In genomic region chr6:137964876-137965275, GRCh38 we compare ENCODE assay signal across 21 cellular contexts.
"Had no signal": no experiment of that assay in that cellular context is flagged by ENCODE, and none has a peak within 500 bp of the region (broad histone marks: within the 10 kb centered on the region; RNA-seq: fewer than 3 reads in every experiment).

No MANE protein-coding gene starts in this region.

- H3K9me3 ChIP-seq: suprapubic skin had no signal

- H3K36me3 ChIP-seq: cardiac muscle cell, esophagus muscularis mucosa, suprapubic skin had no signal

- H3K4me3 ChIP-seq: cardiac muscle cell, esophagus muscularis mucosa, hepatocyte, skin epidermis, suprapubic skin had no signal

- H3K27me3 Mint-ChIP-seq: natural killer cell treated with Interleukin-12 subunit alpha and Interleukin-12 subunit beta and Interleukin-15 and Interleukin-18, amount 100 ng/mL, for 72 hours; progenitor cell of endocrine pancreas; type B pancreatic cell had no signal

- H3K4me1 ChIP-seq: esophagus muscularis mucosa had no signal

- ATAC-seq: activated naive CD4-positive, alpha-beta T cell treated with anti-CD3 and anti-CD28 coated beads, Interleukin-2, amount 50 U/mL, for 72 hours; activated T-cell treated with anti-CD3 and anti-CD28 coated beads, Interleukin-2, amount 50 U/mL, for 72 hours; left ventricle myocardium superior; natural killer cell treated with Interleukin-12 subunit alpha and Interleukin-12 subunit beta and Interleukin-15 and Interleukin-18, amount 100 ng/mL, for 72 hours; right cardiac atrium; WTC11 had no signal

- H3K36me3 Mint-ChIP-seq: type B pancreatic cell had no signal

- H3K27me3 ChIP-seq: cardiac muscle cell, esophagus muscularis mucosa, hepatocyte, suprapubic skin had no signal

- H2AFZ ChIP-seq: hepatocyte had no signal

- H3K27ac Mint-ChIP-seq: activated naive CD4-positive, alpha-beta T cell treated with anti-CD3 and anti-CD28 coated beads, Interleukin-2, amount 50 U/mL, for 72 hours; activated T-cell treated with anti-CD3 and anti-CD28 coated beads, Interleukin-2, amount 50 U/mL, for 72 hours; progenitor cell of endocrine pancreas; type B pancreatic cell; WTC11 had no signal

- H3K27ac ChIP-seq: cardiac muscle cell, esophagus muscularis mucosa, hepatocyte, skin epidermis, suprapubic skin had no signal

- H3K79me2 ChIP-seq: hepatocyte had no signal

- H3K4me2 ChIP-seq: hepatocyte had no signal

- H3K4me3 Mint-ChIP-seq: activated T-cell treated with anti-CD3 and anti-CD28 coated beads, Interleukin-2, amount 50 U/mL, for 72 hours; natural killer cell treated with Interleukin-12 subunit alpha and Interleukin-12 subunit beta and Interleukin-15 and Interleukin-18, amount 100 ng/mL, for 72 hours; type B pancreatic cell; WTC11 had no signal

- DNase-seq: activated CD4-positive, alpha-beta T cell treated with anti-CD3 and anti-CD28 coated beads for 48 hours; activated CD8-positive, alpha-beta memory T cell treated with anti-CD3 and anti-CD28 coated beads, Interleukin-2, amount 50 U/mL, for 48 hours; activated gamma-delta T cell; activated T-cell treated with anti-CD3 and anti-CD28 coated beads, Interleukin-2, amount 50 U/mL, for 72 hours; left ventricle myocardium superior; mesenchymal stem cell; nucleus accumbens; right cardiac atrium; stimulated activated CD4-positive, alpha-beta T cell treated with anti-CD3 and anti-CD28 coated beads, Interleukin-15, amount 100 ng/mL, for 24 hours; stimulated activated CD4-positive, alpha-beta T cell treated with anti-CD3 and anti-CD28 coated beads, Interleukin-4, amount 100 ng/mL, for 1 hour; stimulated activated naive CD4-positive, alpha-beta T cell treated with Interleukin-2 at 50 U/mL for 16 hours had no signal

- H3K4me1 Mint-ChIP-seq: WTC11 had no signal
